In the genomic region with DNA sequence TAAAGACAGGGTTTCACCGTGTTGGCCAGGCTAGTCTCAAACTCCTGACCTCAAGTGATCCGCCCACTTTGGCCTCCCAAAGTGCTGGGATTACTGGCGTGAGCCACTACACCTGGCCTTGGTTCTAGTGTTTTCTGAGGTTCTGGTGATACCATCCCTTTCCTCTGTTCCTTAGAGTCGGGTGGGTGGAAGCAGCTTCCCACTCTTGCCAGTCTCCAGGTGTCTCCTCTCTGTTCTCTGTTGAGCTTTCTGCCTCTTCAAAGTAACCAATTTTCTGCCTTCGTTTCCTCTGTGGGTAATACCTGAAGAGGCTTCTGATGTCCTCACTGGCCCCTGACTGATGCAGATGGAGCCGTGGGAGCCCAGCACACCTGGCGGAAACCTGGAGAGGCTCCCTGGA, we compare ENCODE assay signal across 11 cellular contexts. TPM values are rescaled to one million over a fixed set of nuclear protein-coding genes. Genes with fewer than 3 reads are reported as not detected.
"Had no signal": no experiment of that assay in that cellular context is flagged by ENCODE, and none has a peak within 500 bp of the region (broad histone marks: within the 10 kb centered on the region; RNA-seq: fewer than 3 reads in every experiment).

No MANE protein-coding gene starts in this region.

- H3K4me3 ChIP-seq: K562 had no signal

- FAIRE-seq: HepG2, HTR-8/SVneo, K562 had no signal

- ATAC-seq: HepG2 had no signal

- DNase-seq: IMR-90, KBM-7, KG1 had no signal

- H3K4me3 Mint-ChIP-seq: IgD-negative memory B cell had no signal

- H3K27ac Mint-ChIP-seq: IgD-negative memory B cell had no signal

- H3K27ac ChIP-seq: HL-60, KMS-11 had no signal

- H3K4me2 ChIP-seq: KMS-11 had no signal

- H3K36me3 Mint-ChIP-seq: IgD-negative memory B cell had no signal

- H3K9ac ChIP-seq: KMS-11 had no signal

RNA-seq across cellular contexts. Expression of gene LHX5, which starts 53.4 kb away (rescaled TPM):
- total RNA-seq: HepG2, HT-29, HT1080, IMR-90 had no signal
- polyA plus RNA-seq: HepG2, IgD-negative memory B cell, IMR-90 had no signal
